Comparison of ENCODE assay signal across 1 cellular context in the genomic region with DNA sequence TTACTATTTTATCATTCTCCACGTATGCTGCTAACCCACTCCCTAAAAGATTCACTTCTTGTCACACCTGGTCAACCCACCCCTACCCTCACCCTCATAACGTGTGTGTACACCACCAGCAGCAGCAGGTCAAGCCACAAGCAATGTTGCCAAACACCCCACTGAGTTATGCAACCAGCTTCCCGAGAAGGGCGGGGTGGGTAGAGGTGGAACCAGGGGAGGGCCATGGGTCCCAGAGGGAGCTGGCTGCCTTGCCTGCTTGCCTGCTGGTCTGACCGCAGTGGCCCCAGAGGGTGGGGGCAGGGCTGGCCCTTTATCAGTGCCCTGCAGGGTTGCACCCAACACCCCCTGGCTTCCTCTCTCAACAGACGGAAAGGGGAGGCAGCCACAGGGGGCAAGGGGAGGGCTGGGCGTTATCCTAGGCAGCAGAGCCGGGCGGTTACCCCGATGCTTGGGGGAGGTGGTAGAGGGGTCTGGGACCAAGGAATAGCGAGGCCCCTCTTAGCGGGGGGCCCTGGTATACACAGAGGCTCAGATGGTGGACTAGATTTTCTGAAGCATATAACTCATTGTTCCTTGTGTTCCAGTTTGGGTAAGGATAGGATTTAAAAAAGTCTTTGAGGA.
TF ChIP-seq lines count a peak whose summit lies in the region.

No MANE protein-coding gene starts in this region.

TF ChIP-seq in K562, 482 proteins besides CTCF, POLR2A, EP300 and RAD21 (continued from another document and continues in another):
- TF ChIP-seq HLTF (IDR thresholded peaks at IDR 0.05) (peak; percentile 93), FOXJ3 (CRISPR knock-in tag; IDR thresholded peaks at IDR 0.05) (no peak), SRSF1 (IDR thresholded peaks at IDR 0.05; ENCODE audit: low read depth, low read length) (no peak), MECOM (CRISPR knock-in tag; IDR thresholded peaks at IDR 0.05) (peak; percentile 48), SMAD2 (IDR thresholded peaks at IDR 0.05; ENCODE audit: low read depth, low read length) (no peak), ZNF121 (CRISPR knock-in tag; conservative IDR thresholded peaks at IDR 0.05) (no peak), GABPB1 (CRISPR knock-in tag; IDR thresholded peaks at IDR 0.05) (peak; percentile 72; the same call in 1 of the 2 replicates), E2F8 (IDR thresholded peaks at IDR 0.05; ENCODE audit: low read depth, partially characterized antibody) (peak; percentile 56), RCOR1 (IDR thresholded peaks at IDR 0.05; ENCODE audit: borderline replicate concordance in 1 of 2, low read depth in 2 of 2, low read length in 2 of 2) (peak; percentile 91 to 93), HINFP (tag; conservative IDR thresholded peaks at IDR 0.05; ENCODE audit: low read depth) (no peak), AFF1 (IDR thresholded peaks at IDR 0.05; ENCODE audit: low read depth in 1 of 2, partially characterized antibody in 2 of 2) (peak; percentile 45 to 87), KAT2B (IDR thresholded peaks at IDR 0.05; ENCODE audit: low read depth, low read length) (no peak), NR2C2 (CRISPR knock-in tag; IDR thresholded peaks at IDR 0.05) (peak; percentile 62; the same call in 1 of the 2 replicates), NR2C2 (tag; IDR thresholded peaks at IDR 0.05) (peak; percentile 73), MCM3 (IDR thresholded peaks at IDR 0.05) (no peak), PKNOX1 (IDR thresholded peaks at IDR 0.05) (peak; percentile 37), SNIP1 (IDR thresholded peaks at IDR 0.05; ENCODE audit: low read depth) (no peak), GTF3C2 (IDR thresholded peaks at IDR 0.05; ENCODE audit: borderline replicate concordance, extremely low read depth, insufficient read length) (no peak), ZNF165 (CRISPR knock-in tag; IDR thresholded peaks at IDR 0.05; ENCODE audit: borderline replicate concordance) (no peak; the same call in 1 of the 2 replicates), ARID2 (IDR thresholded peaks at IDR 0.05) (no peak), DIDO1 (tag; IDR thresholded peaks at IDR 0.05; ENCODE audit: low read depth) (no peak), FOXP4 (CRISPR knock-in tag; IDR thresholded peaks at IDR 0.05; ENCODE audit: borderline replicate concordance) (peak; percentile 82; the same call in 1 of the 2 replicates), ZNF197 (CRISPR knock-in tag; IDR thresholded peaks at IDR 0.05; ENCODE audit: low read depth) (peak; percentile 87)
- TF ChIP-seq, protein P1, sequence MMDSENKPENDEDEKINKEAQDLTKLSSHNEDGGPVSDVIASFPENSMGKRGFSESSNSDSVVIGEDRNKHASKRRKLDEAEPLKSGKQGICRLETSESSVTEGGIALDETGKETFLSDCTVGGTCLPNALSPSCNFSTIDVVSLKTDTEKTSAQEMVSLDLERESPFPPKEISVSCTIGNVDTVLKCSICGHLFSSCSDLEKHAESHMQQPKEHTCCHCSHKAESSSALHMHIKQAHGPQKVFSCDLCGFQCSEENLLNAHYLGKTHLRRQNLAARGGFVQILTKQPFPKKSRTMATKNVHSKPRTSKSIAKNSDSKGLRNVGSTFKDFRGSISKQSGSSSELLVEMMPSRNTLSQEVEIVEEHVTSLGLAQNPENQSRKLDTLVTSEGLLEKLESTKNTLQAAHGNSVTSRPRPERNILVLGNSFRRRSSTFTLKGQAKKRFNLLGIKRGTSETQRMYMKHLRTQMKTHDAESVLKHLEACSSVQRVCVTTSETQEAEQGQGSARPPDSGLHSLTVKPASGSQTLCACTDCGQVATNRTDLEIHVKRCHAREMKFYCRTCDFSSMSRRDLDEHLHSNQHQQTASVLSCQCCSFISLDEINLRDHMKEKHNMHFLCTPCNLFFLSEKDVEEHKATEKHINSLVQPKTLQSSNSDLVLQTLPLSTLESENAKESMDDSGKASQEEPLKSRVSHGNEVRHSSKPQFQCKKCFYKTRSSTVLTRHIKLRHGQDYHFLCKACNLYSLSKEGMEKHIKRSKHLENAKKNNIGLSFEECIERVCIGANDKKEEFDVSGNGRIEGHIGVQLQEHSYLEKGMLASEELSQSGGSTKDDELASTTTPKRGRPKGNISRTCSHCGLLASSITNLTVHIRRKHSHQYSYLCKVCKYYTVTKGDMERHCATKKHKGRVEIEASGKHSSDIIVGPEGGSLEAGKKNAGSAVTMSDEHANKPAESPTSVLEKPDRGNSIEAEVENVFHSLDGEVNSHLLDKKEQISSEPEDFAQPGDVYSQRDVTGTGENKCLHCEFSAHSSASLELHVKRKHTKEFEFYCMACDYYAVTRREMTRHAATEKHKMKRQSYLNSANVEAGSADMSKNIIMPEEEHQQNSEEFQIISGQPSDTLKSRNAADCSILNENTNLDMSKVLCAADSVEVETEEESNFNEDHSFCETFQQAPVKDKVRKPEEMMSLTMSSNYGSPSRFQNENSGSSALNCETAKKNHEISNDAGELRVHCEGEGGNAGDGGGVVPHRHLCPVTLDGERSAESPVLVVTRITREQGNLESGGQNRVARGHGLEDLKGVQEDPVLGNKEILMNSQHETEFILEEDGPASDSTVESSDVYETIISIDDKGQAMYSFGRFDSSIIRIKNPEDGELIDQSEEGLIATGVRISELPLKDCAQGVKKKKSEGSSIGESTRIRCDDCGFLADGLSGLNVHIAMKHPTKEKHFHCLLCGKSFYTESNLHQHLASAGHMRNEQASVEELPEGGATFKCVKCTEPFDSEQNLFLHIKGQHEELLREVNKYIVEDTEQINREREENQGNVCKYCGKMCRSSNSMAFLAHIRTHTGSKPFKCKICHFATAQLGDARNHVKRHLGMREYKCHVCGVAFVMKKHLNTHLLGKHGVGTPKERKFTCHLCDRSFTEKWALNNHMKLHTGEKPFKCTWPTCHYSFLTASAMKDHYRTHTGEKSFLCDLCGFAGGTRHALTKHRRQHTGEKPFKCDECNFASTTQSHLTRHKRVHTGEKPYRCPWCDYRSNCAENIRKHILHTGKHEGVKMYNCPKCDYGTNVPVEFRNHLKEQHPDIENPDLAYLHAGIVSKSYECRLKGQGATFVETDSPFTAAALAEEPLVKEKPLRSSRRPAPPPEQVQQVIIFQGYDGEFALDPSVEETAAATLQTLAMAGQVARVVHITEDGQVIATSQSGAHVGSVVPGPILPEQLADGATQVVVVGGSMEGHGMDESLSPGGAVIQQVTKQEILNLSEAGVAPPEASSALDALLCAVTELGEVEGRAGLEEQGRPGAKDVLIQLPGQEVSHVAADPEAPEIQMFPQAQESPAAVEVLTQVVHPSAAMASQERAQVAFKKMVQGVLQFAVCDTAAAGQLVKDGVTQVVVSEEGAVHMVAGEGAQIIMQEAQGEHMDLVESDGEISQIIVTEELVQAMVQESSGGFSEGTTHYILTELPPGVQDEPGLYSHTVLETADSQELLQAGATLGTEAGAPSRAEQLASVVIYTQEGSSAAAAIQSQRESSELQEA (IDR thresholded peaks at IDR 0.05; ENCODE audit: low read depth), result no peak
- TF ChIP-seq, protein P2, sequence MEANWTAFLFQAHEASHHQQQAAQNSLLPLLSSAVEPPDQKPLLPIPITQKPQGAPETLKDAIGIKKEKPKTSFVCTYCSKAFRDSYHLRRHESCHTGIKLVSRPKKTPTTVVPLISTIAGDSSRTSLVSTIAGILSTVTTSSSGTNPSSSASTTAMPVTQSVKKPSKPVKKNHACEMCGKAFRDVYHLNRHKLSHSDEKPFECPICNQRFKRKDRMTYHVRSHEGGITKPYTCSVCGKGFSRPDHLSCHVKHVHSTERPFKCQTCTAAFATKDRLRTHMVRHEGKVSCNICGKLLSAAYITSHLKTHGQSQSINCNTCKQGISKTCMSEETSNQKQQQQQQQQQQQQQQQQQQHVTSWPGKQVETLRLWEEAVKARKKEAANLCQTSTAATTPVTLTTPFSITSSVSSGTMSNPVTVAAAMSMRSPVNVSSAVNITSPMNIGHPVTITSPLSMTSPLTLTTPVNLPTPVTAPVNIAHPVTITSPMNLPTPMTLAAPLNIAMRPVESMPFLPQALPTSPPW (CRISPR knock-in tag; IDR thresholded peaks at IDR 0.05), result peak; percentile 99
